In the genomic region with DNA sequence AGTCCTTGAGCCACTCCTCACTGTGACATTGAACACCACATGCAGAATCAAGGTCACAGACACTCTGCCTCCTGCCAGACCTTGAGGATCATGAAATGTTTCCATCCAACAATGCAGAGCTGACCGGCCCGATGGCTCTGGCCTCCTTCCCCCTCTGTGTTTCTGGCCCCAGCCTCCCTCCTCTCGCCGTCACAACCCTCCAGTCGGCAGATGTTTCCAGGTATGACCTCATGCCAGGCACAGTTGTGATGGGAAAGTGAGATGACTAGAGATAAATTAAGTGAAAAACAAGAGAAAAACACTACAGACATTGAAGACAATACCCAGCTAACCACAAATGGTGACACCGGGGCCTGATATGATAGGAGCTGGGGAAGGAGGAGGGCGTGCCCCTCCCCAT, we compare ENCODE assay signal across 21 cellular contexts.
"Had no signal": no experiment of that assay in that cellular context is flagged by ENCODE, and none has a peak within 500 bp of the region (broad histone marks: within the 10 kb centered on the region; RNA-seq: fewer than 3 reads in every experiment).

No MANE protein-coding gene starts in this region.

- H3K27ac Mint-ChIP-seq: nephron; stimulated activated naive B cell treated with anti-CD40 and anti-IgM and Interleukin-4, amounts not matched to agents 10 μg/mL and 1 μg/mL and 100 μg/mL, for 72 hours had no signal

- DNase-seq: cortex of kidney; dorsolateral prefrontal cortex; effector memory CD4-positive, alpha-beta T cell; heart left ventricle; hippocampal formation; mesendoderm; naive B cell; ovary; sigmoid colon; stimulated activated CD4-positive, alpha-beta T cell treated with anti-CD3 and anti-CD28 coated beads, Interleukin-2, amount 100 ng/mL, for 24 hours; stimulated activated CD4-positive, alpha-beta T cell treated with anti-CD3 and anti-CD28 coated beads, Interleukin-4, amount 100 ng/mL, for 4 hours; stimulated activated naive B cell treated with anti-CD40 and anti-IgM and Interleukin-4, amounts not matched to agents 10 μg/mL and 1 μg/mL and 100 μg/mL, for 72 hours; stomach; substantia nigra; transverse colon had no signal

- H3K4me3 Mint-ChIP-seq: nephron; stimulated activated naive B cell treated with anti-CD40 and anti-IgM and Interleukin-4, amounts not matched to agents 10 μg/mL and 1 μg/mL and 100 μg/mL, for 72 hours had no signal

- H3K27me3 ChIP-seq: dorsolateral prefrontal cortex, neutrophil, ovary, right atrium auricular region had no signal

- H3K4me3 ChIP-seq: dorsolateral prefrontal cortex, heart left ventricle, ovary, right atrium auricular region, sigmoid colon, skin epidermis, stomach, thoracic aorta, transverse colon had no signal

- H3K9me3 ChIP-seq: heart left ventricle, neutrophil, ovary, right atrium auricular region, sigmoid colon, stomach, thoracic aorta, transverse colon had no signal

- H3K36me3 ChIP-seq: heart left ventricle, ovary, right atrium auricular region, sigmoid colon, stomach, thoracic aorta, transverse colon had no signal

- H3K4me1 ChIP-seq: heart left ventricle, right atrium auricular region, sigmoid colon, stomach, transverse colon had no signal

- ATAC-seq: esophagus mucosa; heart left ventricle; stimulated activated naive B cell treated with anti-CD40 and anti-IgM and Interleukin-4, amounts not matched to agents 10 μg/mL and 1 μg/mL and 100 μg/mL, for 72 hours had no signal

- H3K27ac ChIP-seq: heart left ventricle, neutrophil, ovary, right atrium auricular region, sigmoid colon, skin epidermis, stomach, thoracic aorta, transverse colon had no signal

- H3K36me3 Mint-ChIP-seq: naive B cell had no signal
